In genomic region chr7:119783799-119784198, GRCh38 we compare ENCODE assay signal across 16 cellular contexts.
DNase-seq lines count a peak whose midpoint lies in the region; ATAC-seq, FAIRE-seq and TF ChIP-seq lines count a peak whose summit lies in the region.
"Had no signal": no experiment of that assay in that cellular context is flagged by ENCODE, and none has a peak within 500 bp of the region (broad histone marks: within the 10 kb centered on the region; RNA-seq: fewer than 3 reads in every experiment).

No MANE protein-coding gene starts in this region.

- TF ChIP-seq CTCF in bronchial epithelial cell (IDR thresholded peaks at IDR 0.05; ENCODE audit: insufficient read depth, low read length, severe bottlenecking) (no peak), spleen (IDR thresholded peaks at IDR 0.05 in 8 of 11, conservative IDR thresholded peaks at IDR 0.05 in 3 of 11) (no peak), esophagus squamous epithelium (IDR thresholded peaks at IDR 0.05) (no peak)

- TF ChIP-seq POLR2A in spleen (IDR thresholded peaks at IDR 0.05): no peak
- no peak for TF ChIP-seq POLR2A in esophagus squamous epithelium (IDR thresholded peaks at IDR 0.05)

- no peaks in the 10 kb centered on the region for H4K20me1 ChIP-seq in GM23248 (ENCODE audit: insufficient read depth)

- H3K4me2 ChIP-seq in GM23248 (ENCODE audit: unreplicated experiment): no peak overlapping the region
- H3K4me2 ChIP-seq: PC-9 had no signal

- H3K9me3 ChIP-seq in GM23248 (ENCODE audit: low read depth) (no peaks in the 10 kb centered on the region), spleen (peaks cover 0 to 4% (median 0%) of the 10 kb centered on the region in 8 donors), esophagus squamous epithelium (no peaks in the 10 kb centered on the region)

- no peaks in the 10 kb centered on the region for H3K9me2 ChIP-seq in GM23248 (ENCODE audit: insufficient read depth)

- H3K27me3 ChIP-seq in GM23248 (replicated peaks; ENCODE audit: insufficient read depth): no peaks in the 10 kb centered on the region
- H3K27me3 ChIP-seq in bronchial epithelial cell (ENCODE audit: control insufficient read depth, insufficient read depth, low read length): no peaks in the 10 kb centered on the region
- H3K27me3 ChIP-seq in spleen (replicated peaks in 1 of 7): no peaks in the 10 kb centered on the region
- no peaks in the 10 kb centered on the region for H3K27me3 ChIP-seq in esophagus squamous epithelium

- peak; percentile 26 for DNase-seq in GM23248
- peak; percentile 62 for DNase-seq in NCI-H345 (lab: John Stamatoyannopoulos, UW)
- peak; percentile 33 for DNase-seq in bronchial epithelial cell (ENCODE audit: low read depth)
- DNase-seq in left kidney (ENCODE audit: low read depth, low spot score): peak; percentile 14
- no peak for DNase-seq in spleen
- no peak for DNase-seq in esophagus squamous epithelium (lab: John Stamatoyannopoulos, UW)
- no peak for DNase-seq in AG20443 (ENCODE audit: low spot score)
- DNase-seq: activated naive CD8-positive, alpha-beta T cell treated with anti-CD3 and anti-CD28 coated beads, Interleukin-2, amount 50 U/mL, for 24 hours; CD4-positive, CD25-positive, alpha-beta regulatory T cell; effector memory CD4-positive, alpha-beta T cell; NCI-H1694; PC-9; stimulated activated CD4-positive, alpha-beta T cell treated with anti-CD3 and anti-CD28 coated beads, Interleukin-4, amount 100 ng/mL, for 4 hours; stimulated activated naive CD8-positive, alpha-beta T cell treated with anti-CD3 and anti-CD28 coated beads, Interleukin-15, amount 100 ng/mL, for 72 hours; T1000 had no signal

- no peaks in the 10 kb centered on the region for H3F3A ChIP-seq in GM23248 (ENCODE audit: insufficient read depth)

- no peaks in the 10 kb centered on the region for H3K36me3 ChIP-seq in GM23248 (ENCODE audit: low read depth)
- no peaks in the 10 kb centered on the region for H3K36me3 ChIP-seq in bronchial epithelial cell (ENCODE audit: control insufficient read depth, insufficient read depth, low read length)
- H3K36me3 ChIP-seq in spleen: no peaks in the 10 kb centered on the region
- no peaks in the 10 kb centered on the region for H3K36me3 ChIP-seq in esophagus squamous epithelium

- intact Hi-C loops in spleen (cut with DNase I; ENCODE audit: low total_unique reads): no loop called here
- intact Hi-C loops in esophagus squamous epithelium (cut with DNase I): no loop called here

- no peaks in the 10 kb centered on the region for H3K79me2 ChIP-seq in GM23248 (ENCODE audit: insufficient read depth)

- H3K27ac ChIP-seq in GM23248 (no peak overlapping the region), spleen (no peak overlapping the region), esophagus squamous epithelium (no peak overlapping the region)
- H3K27ac ChIP-seq: PC-9 had no signal

- FAIRE-seq in bronchial epithelial cell (lab: Jason Lieb, UNC): no peak

- H3K4me1 ChIP-seq in GM23248 (ENCODE audit: insufficient read depth): no peaks in the 10 kb centered on the region
- H3K4me1 ChIP-seq in spleen: no peaks in the 10 kb centered on the region
- H3K4me1 ChIP-seq in esophagus squamous epithelium: no peaks in the 10 kb centered on the region

- in situ Hi-C loops in GM23248 (cut with MboI): no loop called here

- H2AFZ ChIP-seq in GM23248: no peak overlapping the region
- H2AFZ ChIP-seq: PC-9 had no signal

- ATAC-seq in HG03571 (IDR thresholded peaks at IDR 0.05; ENCODE audit: unreplicated experiment): no peak
- ATAC-seq: activated naive CD8-positive, alpha-beta T cell treated with anti-CD3 and anti-CD28 coated beads, Interleukin-2, amount 50 U/mL, for 24 hours; stimulated activated naive CD8-positive, alpha-beta T cell treated with anti-CD3 and anti-CD28 coated beads, Interleukin-15, amount 100 ng/mL, for 72 hours had no signal

- H3K4me3 ChIP-seq in GM23248: no peak overlapping the region
- H3K4me3 ChIP-seq in bronchial epithelial cell (ENCODE audit: low read depth, low read length): no peak overlapping the region
- no peak overlapping the region for H3K4me3 ChIP-seq in spleen
- no peak overlapping the region for H3K4me3 ChIP-seq in esophagus squamous epithelium
- H3K4me3 ChIP-seq: PC-9 had no signal

- H3K9ac ChIP-seq in GM23248: no peak overlapping the region

- 0 to 14% methylated on average over 1 of the region's 1 CpG for WGBS in GM23248 (ENCODE audit: low coverage in 1 of 2, low lambda C conversion rate in 2 of 2, missing lambda C conversion rate in 2 of 2), 2 experiments
- 56 to 74% (median 59%) methylated on average over 1 of the region's 1 CpG for WGBS in spleen, 5 donors
- 13 to 38% methylated on average over 1 of the region's 1 CpG for WGBS in esophagus squamous epithelium, 2 donors

Comparison
In these comparisons a context has a peak if more than half of its experiments do, and no peak if none do; other contexts are left out.
1. DNase-seq: peak in GM23248 (single experiment), NCI-H345 (single experiment), bronchial epithelial cell (single experiment) and left kidney (single experiment); none in spleen (single experiment), esophagus squamous epithelium (single experiment) and AG20443 (single experiment).